ENCODE assay signal across 1 cellular context in genomic region chr3:125374996-125375941, GRCh38.
TF ChIP-seq lines count a peak whose summit lies in the region.

ZNF148 (minus strand) TSS chr3:125375325; CDS start chr3:125313640, 61,685 bp downstream.

TF ChIP-seq in K562, 482 proteins besides CTCF, POLR2A, EP300 and RAD21 (continued from another document and continues in another):
- peak; percentile 68; the same call in 1 of the 2 replicates for TF ChIP-seq ZNF511 (CRISPR knock-in tag; IDR thresholded peaks at IDR 0.05)
- TF ChIP-seq GABPB1 (CRISPR knock-in tag; IDR thresholded peaks at IDR 0.05), result peak; percentile 43; the same call in 1 of the 2 replicates
- peak; percentile 78 for TF ChIP-seq ZFX (CRISPR knock-in tag; IDR thresholded peaks at IDR 0.05)
- peak; percentile 85 for TF ChIP-seq PCBP1 (IDR thresholded peaks at IDR 0.05; ENCODE audit: low read depth, low read length, poor library complexity, severe bottlenecking)
- peak; percentile 94 for TF ChIP-seq TAF1 (IDR thresholded peaks at IDR 0.05; ENCODE audit: control insufficient read depth, extremely low read depth, insufficient read depth, low read length, severe bottlenecking)
- 0 out of 4 replicates have a peak, but pooled peaks of 1 of the 2 experiments have one; percentile 33 for TF ChIP-seq NONO (IDR thresholded peaks at IDR 0.05; ENCODE audit: low read depth in 2 of 2, low read length in 1 of 2)
- peak; percentile 86 for TF ChIP-seq KDM5B (IDR thresholded peaks at IDR 0.05; ENCODE audit: insufficient replicate concordance, low read depth, low read length)
- TF ChIP-seq ZNF143 (CRISPR knock-in tag; IDR thresholded peaks at IDR 0.05), result peak; percentile 87
- TF ChIP-seq ETS1 (conservative IDR thresholded peaks at IDR 0.05; ENCODE audit: control insufficient read depth, low read depth, low read length), result 0 out of 2 replicates have a peak, but pooled peaks have one; percentile 43
- TF ChIP-seq MGA (IDR thresholded peaks at IDR 0.05), result 0 out of 2 replicates have a peak, but pooled peaks have one; percentile 21
- TF ChIP-seq ZFP30 (CRISPR knock-in tag; IDR thresholded peaks at IDR 0.05; ENCODE audit: borderline replicate concordance), result no peak
- no peak for TF ChIP-seq HEY1 (CRISPR knock-in tag; IDR thresholded peaks at IDR 0.05; ENCODE audit: borderline replicate concordance)
- no peak for TF ChIP-seq ZFPM2 (CRISPR knock-in tag; IDR thresholded peaks at IDR 0.05)
- peak; percentile 62; the same call in 1 of the 2 replicates for TF ChIP-seq BCOR (IDR thresholded peaks at IDR 0.05)
- peak; percentile 65 to 66; a peak in 3 of 4 replicates for TF ChIP-seq TEAD1 (CRISPR knock-in tag; IDR thresholded peaks at IDR 0.05)
- no peak for TF ChIP-seq PTRF (tag; IDR thresholded peaks at IDR 0.05)
- peak; percentile 35 for TF ChIP-seq HNRNPK (IDR thresholded peaks at IDR 0.05; ENCODE audit: low read depth, low read length, poor library complexity, severe bottlenecking)
- no peak; the same call in 1 of the 2 replicates for TF ChIP-seq ZNF395 (CRISPR knock-in tag; IDR thresholded peaks at IDR 0.05)
- TF ChIP-seq GATA2 (CRISPR knock-in tag; IDR thresholded peaks at IDR 0.05), result no peak
- peak in 1 of 2 experiments; percentile 92; a peak in 2 of 4 replicates for TF ChIP-seq KDM1A (IDR thresholded peaks at IDR 0.05)
- no peak for TF ChIP-seq PATZ1 (CRISPR knock-in tag; IDR thresholded peaks at IDR 0.05; ENCODE audit: borderline replicate concordance)
- peak; percentile 24 for TF ChIP-seq NEUROD1 (IDR thresholded peaks at IDR 0.05; ENCODE audit: borderline replicate concordance, low read depth, low read length, partially characterized antibody)
- TF ChIP-seq RBBP5 (IDR thresholded peaks at IDR 0.05; ENCODE audit: borderline replicate concordance, insufficient read depth, low read length, poor library complexity, severe bottlenecking), result peak; percentile 69
- TF ChIP-seq MYC (IDR thresholded peaks at IDR 0.05; ENCODE audit: low read depth, low read length), result peak; percentile 83; the same call in 1 of the 2 replicates
- TF ChIP-seq MYC (CRISPR knock-in tag; IDR thresholded peaks at IDR 0.05; ENCODE audit: borderline replicate concordance, low read depth), result 0 out of 2 replicates have a peak, but pooled peaks have one; percentile 29
- peak; percentile 77; the same call in 1 of the 2 replicates for TF ChIP-seq NCOR1 (IDR thresholded peaks at IDR 0.05)
- TF ChIP-seq RAD51 (IDR thresholded peaks at IDR 0.05; ENCODE audit: borderline replicate concordance, low read depth), result no peak
- peak; percentile 81; the same call in 1 of the 2 replicates for TF ChIP-seq CREB3L1 (IDR thresholded peaks at IDR 0.05; ENCODE audit: borderline replicate concordance, low read depth)
- TF ChIP-seq ELF1 (tag; IDR thresholded peaks at IDR 0.05), result peak; percentile 90
- no peak for TF ChIP-seq KLF10 (CRISPR knock-in tag; IDR thresholded peaks at IDR 0.05)
- no peak for TF ChIP-seq FUS (optimal IDR thresholded peaks at IDR 0.05; ENCODE audit: low read depth, low read length)
- TF ChIP-seq TCF7 (IDR thresholded peaks at IDR 0.05; ENCODE audit: borderline replicate concordance), result no peak
- TF ChIP-seq POLR2AphosphoS5 (IDR thresholded peaks at IDR 0.05; ENCODE audit: control insufficient read depth, insufficient read depth, low read depth, low read length), result peak; percentile 86
- peak in 1 of 2 experiments; percentile 31; a peak in 1 of 4 replicates for TF ChIP-seq FOXK2 (conservative IDR thresholded peaks at IDR 0.05 in 1 of 2, IDR thresholded peaks at IDR 0.05 in 1 of 2; ENCODE audit: low read depth in 2 of 2)
- TF ChIP-seq PKNOX1 (IDR thresholded peaks at IDR 0.05), result no peak
- peak; percentile 87 for TF ChIP-seq EP400 (IDR thresholded peaks at IDR 0.05)
- TF ChIP-seq CREB1 (IDR thresholded peaks at IDR 0.05), result 0 out of 2 replicates have a peak, but pooled peaks have one; percentile 26
- TF ChIP-seq CREB1 (CRISPR knock-in tag; IDR thresholded peaks at IDR 0.05), result no peak
- peak; percentile 11 for TF ChIP-seq ZFP36 (IDR thresholded peaks at IDR 0.05; ENCODE audit: low read depth, low read length, partially characterized antibody)
- TF ChIP-seq JUND (IDR thresholded peaks at IDR 0.05; ENCODE audit: borderline replicate concordance, low read depth, low read length), result peak; percentile 9; the same call in 1 of the 2 replicates
- no peak; the same call in 2 of the 3 replicates for TF ChIP-seq JUND (tag; IDR thresholded peaks at IDR 0.05; ENCODE audit: borderline replicate concordance, low read depth, low read length)
- peak; percentile 24 for TF ChIP-seq HNRNPLL (IDR thresholded peaks at IDR 0.05; ENCODE audit: low read depth, low read length, poor library complexity, severe bottlenecking)
- no peak for TF ChIP-seq ATF1 (CRISPR knock-in tag; IDR thresholded peaks at IDR 0.05)
- TF ChIP-seq ATF1 (tag; IDR thresholded peaks at IDR 0.05), result peak; percentile 48
- TF ChIP-seq NRF1 (conservative IDR thresholded peaks at IDR 0.05 in 1 of 2, IDR thresholded peaks at IDR 0.05 in 1 of 2), result peak; percentile 85 to 88
